19 cellular contexts compared by ENCODE assay signal in the genomic region with DNA sequence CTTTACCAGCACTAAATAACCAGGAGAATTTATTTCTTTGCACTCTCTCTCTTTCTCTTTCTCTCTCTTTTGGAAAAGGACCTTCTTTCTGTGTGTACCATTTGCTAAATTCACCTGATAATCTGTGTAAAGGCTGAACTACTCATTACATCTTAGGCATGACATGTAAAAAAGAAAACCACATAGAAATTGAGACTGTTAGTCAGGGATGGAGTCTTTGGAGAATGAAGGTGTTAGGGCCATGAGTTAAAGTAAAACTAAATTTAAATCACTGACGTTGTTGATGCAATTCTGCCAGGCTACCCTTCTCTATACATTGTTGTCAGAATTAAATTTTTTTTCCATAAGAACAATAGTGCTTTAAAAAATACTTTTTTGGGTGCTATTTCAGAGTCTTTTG.
DNase-seq lines count a peak whose midpoint lies in the region; ATAC-seq, FAIRE-seq and TF ChIP-seq lines count a peak whose summit lies in the region.
"Had no signal": no experiment of that assay in that cellular context is flagged by ENCODE, and none has a peak within 500 bp of the region (broad histone marks: within the 10 kb centered on the region; RNA-seq: fewer than 3 reads in every experiment).

No MANE protein-coding gene starts in this region.

- H3K27me3 Mint-ChIP-seq in activated CD8-positive, alpha-beta T cell treated with anti-CD3 and anti-CD28 coated beads for 36 hours = no peaks in the 10 kb centered on the region
- peaks cover 4% of the 10 kb centered on the region for H3K27me3 Mint-ChIP-seq in activated CD8-positive, alpha-beta T cell treated with anti-CD3 and anti-CD28 coated beads, Interleukin-2, amount 10 ng/mL, durations not matched to agents 7 days and 5 days (ENCODE audit: low read depth)
- no peaks in the 10 kb centered on the region for H3K27me3 Mint-ChIP-seq in activated naive CD8-positive, alpha-beta T cell treated with anti-CD3 and anti-CD28 coated beads, Interleukin-2, amount 50 U/mL, for 24 hours
- H3K27me3 Mint-ChIP-seq in activated naive CD8-positive, alpha-beta T cell treated with anti-CD3 and anti-CD28 coated beads for 36 hours = peaks cover 6% of the 10 kb centered on the region
- H3K27me3 Mint-ChIP-seq in stimulated activated naive CD8-positive, alpha-beta T cell treated with anti-CD3 and anti-CD28 coated beads, Interleukin-15, amount 100 ng/mL, for 72 hours = peaks cover 17% of the 10 kb centered on the region
- H3K27me3 Mint-ChIP-seq: CD4-positive, alpha-beta T cell; IgD-negative memory B cell had no signal

- H2AFZ ChIP-seq in GM12878 (ENCODE audit: control insufficient read depth, low read depth, low read length) = no peak overlapping the region

- H3K9me3 Mint-ChIP-seq in activated CD8-positive, alpha-beta T cell treated with anti-CD3 and anti-CD28 coated beads for 36 hours = no peaks in the 10 kb centered on the region
- H3K9me3 Mint-ChIP-seq in activated CD8-positive, alpha-beta T cell treated with anti-CD3 and anti-CD28 coated beads, Interleukin-2, amount 10 ng/mL, durations not matched to agents 7 days and 5 days (ENCODE audit: insufficient read depth) = no peaks in the 10 kb centered on the region
- H3K9me3 Mint-ChIP-seq in activated naive CD8-positive, alpha-beta T cell treated with anti-CD3 and anti-CD28 coated beads, Interleukin-2, amount 50 U/mL, for 24 hours = no peaks in the 10 kb centered on the region
- H3K9me3 Mint-ChIP-seq in activated naive CD8-positive, alpha-beta T cell treated with anti-CD3 and anti-CD28 coated beads for 36 hours = no peaks in the 10 kb centered on the region
- peaks cover 0 to 4% of the 10 kb centered on the region in 2 donors for H3K9me3 Mint-ChIP-seq in stimulated activated naive CD8-positive, alpha-beta T cell treated with anti-CD3 and anti-CD28 coated beads, Interleukin-15, amount 100 ng/mL, for 72 hours
- H3K9me3 Mint-ChIP-seq: CD4-positive, alpha-beta T cell; H9 had no signal

- POLR2A ChIA-PET in activated CD8-positive, alpha-beta T cell treated with anti-CD3 and anti-CD28 coated beads for 36 hours (lab: Charles Lee) = no interaction called here
- POLR2A ChIA-PET in activated CD8-positive, alpha-beta T cell treated with anti-CD3 and anti-CD28 coated beads, Interleukin-2, amount 10 ng/mL, durations not matched to agents 7 days and 5 days (lab: Charles Lee) = no interaction called here
- POLR2A ChIA-PET in GM12878 (lab: Charles Lee) = no interaction called here

- FAIRE-seq in GM12878 (lab: Jason Lieb, UNC) = no peak
- FAIRE-seq: D721Med, G401.6, GM12892, H1, HepG2 had no signal

- H3K36me3 ChIP-seq in GM12878 (ENCODE audit: control insufficient read depth in 2 of 2, insufficient read depth in 2 of 2, low read length in 1 of 2) (no peaks in the 10 kb centered on the region), WERI-Rb-1 (no peaks in the 10 kb centered on the region)
- H3K36me3 ChIP-seq: BE2C had no signal

- TF ChIP-seq POLR2A in GM12878 (IDR thresholded peaks at IDR 0.05; ENCODE audit: low read depth, low read length) = no peak

- no peaks in the 10 kb centered on the region for H3K36me3 Mint-ChIP-seq in activated CD8-positive, alpha-beta T cell treated with anti-CD3 and anti-CD28 coated beads for 36 hours (ENCODE audit: low read depth)
- H3K36me3 Mint-ChIP-seq in activated CD8-positive, alpha-beta T cell treated with anti-CD3 and anti-CD28 coated beads, Interleukin-2, amount 10 ng/mL, durations not matched to agents 7 days and 5 days (ENCODE audit: low read depth) = no peaks in the 10 kb centered on the region
- no peaks in the 10 kb centered on the region for H3K36me3 Mint-ChIP-seq in activated naive CD8-positive, alpha-beta T cell treated with anti-CD3 and anti-CD28 coated beads, Interleukin-2, amount 50 U/mL, for 24 hours (ENCODE audit: low read depth)
- H3K36me3 Mint-ChIP-seq in activated naive CD8-positive, alpha-beta T cell treated with anti-CD3 and anti-CD28 coated beads for 36 hours = no peaks in the 10 kb centered on the region
- H3K36me3 Mint-ChIP-seq: IgD-negative memory B cell had no signal

- H3K79me2 ChIP-seq in GM12878 (ENCODE audit: control insufficient read depth, insufficient read depth, low read length) = no peaks in the 10 kb centered on the region

- H3K27me3 ChIP-seq in GM12878 (replicated peaks in 1 of 2; ENCODE audit: control insufficient read depth in 2 of 2, insufficient read depth in 2 of 2, low read length in 1 of 2) (no peaks in the 10 kb centered on the region), WERI-Rb-1 (ENCODE audit: insufficient read depth, low read depth, severe bottlenecking) (no peaks in the 10 kb centered on the region)
- H3K27me3 ChIP-seq: BE2C had no signal

- H3K4me2 ChIP-seq in GM12878 (ENCODE audit: control insufficient read depth, insufficient read depth) = no peak overlapping the region

- no peak overlapping the region for H3K4me3 Mint-ChIP-seq in activated CD8-positive, alpha-beta T cell treated with anti-CD3 and anti-CD28 coated beads for 36 hours
- no peak overlapping the region for H3K4me3 Mint-ChIP-seq in activated CD8-positive, alpha-beta T cell treated with anti-CD3 and anti-CD28 coated beads, Interleukin-2, amount 10 ng/mL, durations not matched to agents 7 days and 5 days
- no peak overlapping the region for H3K4me3 Mint-ChIP-seq in activated naive CD8-positive, alpha-beta T cell treated with anti-CD3 and anti-CD28 coated beads, Interleukin-2, amount 50 U/mL, for 24 hours
- H3K4me3 Mint-ChIP-seq in activated naive CD8-positive, alpha-beta T cell treated with anti-CD3 and anti-CD28 coated beads for 36 hours = no peak overlapping the region
- H3K4me3 Mint-ChIP-seq in stimulated activated naive CD8-positive, alpha-beta T cell treated with anti-CD3 and anti-CD28 coated beads, Interleukin-15, amount 100 ng/mL, for 72 hours = no peak overlapping the region
- H3K4me3 Mint-ChIP-seq: CD4-positive, alpha-beta T cell; H9; IgD-negative memory B cell had no signal

- no peak for TF ChIP-seq CTCF in activated CD8-positive, alpha-beta T cell treated with anti-CD3 and anti-CD28 coated beads for 36 hours (IDR thresholded peaks at IDR 0.05)
- no peak for TF ChIP-seq CTCF in GM12878 (IDR thresholded peaks at IDR 0.05 in 2 of 3, conservative IDR thresholded peaks at IDR 0.05 in 1 of 3; ENCODE audit: control insufficient read depth in 2 of 3, extremely low read depth in 1 of 3, insufficient read depth in 1 of 3, low read depth in 3 of 3, low read length in 3 of 3)
- no peak for TF ChIP-seq CTCF in WERI-Rb-1 (IDR thresholded peaks at IDR 0.05; ENCODE audit: low read depth, low read length)

- no TSS peak for BruUV-seq in GM12878 (replicated peaks; lab: Mats Ljungman, UMichigan)

- intact Hi-C loops in activated CD8-positive, alpha-beta T cell treated with anti-CD3 and anti-CD28 coated beads for 36 hours (cut with micrococcal nuclease) = no loop called here
- intact Hi-C loops in GM12878 (cut with micrococcal nuclease; ENCODE audit: unreplicated experiment) = no loop called here

- H3K27ac ChIP-seq in GM12878 (ENCODE audit: control insufficient read depth, insufficient read depth) = no peak overlapping the region
- no peak overlapping the region for H3K27ac ChIP-seq in WERI-Rb-1
- H3K27ac ChIP-seq: C4-2B had no signal

- H3K4me1 ChIP-seq in GM12878 (ENCODE audit: control insufficient read depth, insufficient read depth, low read length) = no peaks in the 10 kb centered on the region
- H3K4me1 ChIP-seq: Caco-2 had no signal

- H3K4me3 ChIP-seq in GM12878 (no peak overlapping the region), WERI-Rb-1 (ENCODE audit: low read depth, low read length) (no peak overlapping the region)

- CTCF ChIA-PET in activated CD8-positive, alpha-beta T cell treated with anti-CD3 and anti-CD28 coated beads for 36 hours (lab: Charles Lee) = no interaction called here
- CTCF ChIA-PET in activated CD8-positive, alpha-beta T cell treated with anti-CD3 and anti-CD28 coated beads, Interleukin-2, amount 10 ng/mL, durations not matched to agents 7 days and 5 days (lab: Charles Lee) = no interaction called here
- CTCF ChIA-PET in GM12878 (lab: Yijun Ruan, JAX) = no interaction called here

- H3K9ac ChIP-seq in GM12878 (ENCODE audit: control insufficient read depth, insufficient read depth, low read length) = no peak overlapping the region

- no peak overlapping the region for H3K27ac Mint-ChIP-seq in activated CD8-positive, alpha-beta T cell treated with anti-CD3 and anti-CD28 coated beads for 36 hours
- H3K27ac Mint-ChIP-seq in activated CD8-positive, alpha-beta T cell treated with anti-CD3 and anti-CD28 coated beads, Interleukin-2, amount 10 ng/mL, durations not matched to agents 7 days and 5 days = no peak overlapping the region
- no peak overlapping the region for H3K27ac Mint-ChIP-seq in activated naive CD8-positive, alpha-beta T cell treated with anti-CD3 and anti-CD28 coated beads, Interleukin-2, amount 50 U/mL, for 24 hours
- H3K27ac Mint-ChIP-seq in activated naive CD8-positive, alpha-beta T cell treated with anti-CD3 and anti-CD28 coated beads for 36 hours = no peak overlapping the region
- H3K27ac Mint-ChIP-seq in stimulated activated naive CD8-positive, alpha-beta T cell treated with anti-CD3 and anti-CD28 coated beads, Interleukin-15, amount 100 ng/mL, for 72 hours = no peak overlapping the region
- H3K27ac Mint-ChIP-seq: CD4-positive, alpha-beta T cell; H9; IgD-negative memory B cell had no signal

- 0% methylated on average over 1 of the region's 1 CpG for WGBS in GM12878 (ENCODE audit: insufficient coverage, insufficient replicate concordance, low lambda C conversion rate, missing lambda C conversion rate)

- in situ Hi-C loops in GM12878 (cut with MboI) = no loop called here

- TF ChIP-seq RAD21 in GM12878 (IDR thresholded peaks at IDR 0.05; ENCODE audit: insufficient read depth, low read depth, low read length) = no peak

- no peak for DNase-seq in activated CD8-positive, alpha-beta T cell treated with anti-CD3 and anti-CD28 coated beads for 36 hours
- no peak for DNase-seq in activated CD8-positive, alpha-beta T cell treated with anti-CD3 and anti-CD28 coated beads, Interleukin-2, amount 10 ng/mL, durations not matched to agents 7 days and 5 days
- no peak for DNase-seq in activated naive CD8-positive, alpha-beta T cell treated with anti-CD3 and anti-CD28 coated beads, Interleukin-2, amount 50 U/mL, for 24 hours
- no peak for DNase-seq in activated naive CD8-positive, alpha-beta T cell treated with anti-CD3 and anti-CD28 coated beads for 36 hours
- no peak for DNase-seq in GM12878 (ENCODE audit: low read depth, low spot score)
- DNase-seq in stimulated activated naive CD8-positive, alpha-beta T cell treated with anti-CD3 and anti-CD28 coated beads, Interleukin-15, amount 100 ng/mL, for 72 hours = no peak
- DNase-seq in WERI-Rb-1 = no peak
- no peak for DNase-seq in SHP77 treated with DMSO at 0.1 percent for 48 hours (lab: John Stamatoyannopoulos, UW)
- DNase-seq: BE2C; Caco-2; CD4-positive, alpha-beta T cell; H9 had no signal

- no peak for TF ChIP-seq EP300 in GM12878 (IDR thresholded peaks at IDR 0.05; ENCODE audit: borderline replicate concordance in 1 of 2, control insufficient read depth in 1 of 2, low read depth in 2 of 2, low read length in 2 of 2)

- H3K4me1 Mint-ChIP-seq in activated CD8-positive, alpha-beta T cell treated with anti-CD3 and anti-CD28 coated beads for 36 hours (ENCODE audit: low read depth) = peaks cover 4% of the 10 kb centered on the region
- peaks cover 2% of the 10 kb centered on the region for H3K4me1 Mint-ChIP-seq in activated CD8-positive, alpha-beta T cell treated with anti-CD3 and anti-CD28 coated beads, Interleukin-2, amount 10 ng/mL, durations not matched to agents 7 days and 5 days (ENCODE audit: low read depth)
- peaks cover 14% of the 10 kb centered on the region for H3K4me1 Mint-ChIP-seq in activated naive CD8-positive, alpha-beta T cell treated with anti-CD3 and anti-CD28 coated beads, Interleukin-2, amount 50 U/mL, for 24 hours
- peaks cover 4% of the 10 kb centered on the region for H3K4me1 Mint-ChIP-seq in activated naive CD8-positive, alpha-beta T cell treated with anti-CD3 and anti-CD28 coated beads for 36 hours
- H3K4me1 Mint-ChIP-seq in stimulated activated naive CD8-positive, alpha-beta T cell treated with anti-CD3 and anti-CD28 coated beads, Interleukin-15, amount 100 ng/mL, for 72 hours = peaks cover 6% of the 10 kb centered on the region
- H3K4me1 Mint-ChIP-seq: H9, IgD-negative memory B cell had no signal

- RAD21 ChIA-PET in GM12878 (lab: Charles Lee; ENCODE audit: unreplicated experiment) = no interaction called here

- H4K20me1 ChIP-seq in GM12878 (ENCODE audit: control insufficient read depth, insufficient read depth) = no peaks in the 10 kb centered on the region

- SMC1A ChIA-PET in GM12878 (lab: Charles Lee; ENCODE audit: uncharacterized antibody, unreplicated experiment) = no interaction called here

- ATAC-seq in activated CD8-positive, alpha-beta T cell treated with anti-CD3 and anti-CD28 coated beads for 36 hours = peak; percentile 37
- ATAC-seq in activated CD8-positive, alpha-beta T cell treated with anti-CD3 and anti-CD28 coated beads, Interleukin-2, amount 10 ng/mL, durations not matched to agents 7 days and 5 days = no peak
- ATAC-seq in activated naive CD8-positive, alpha-beta T cell treated with anti-CD3 and anti-CD28 coated beads, Interleukin-2, amount 50 U/mL, for 24 hours = peak; percentile 57
- peak; percentile 48 for ATAC-seq in GM12878
- ATAC-seq in stimulated activated naive CD8-positive, alpha-beta T cell treated with anti-CD3 and anti-CD28 coated beads, Interleukin-15, amount 100 ng/mL, for 72 hours = peak; percentile 60
- ATAC-seq: HepG2 had no signal

- H3K9me3 ChIP-seq in GM12878 (replicated peaks; ENCODE audit: control insufficient read depth, insufficient read depth, low read length) (no peaks in the 10 kb centered on the region; the same call in 2 of the 3 replicates), WERI-Rb-1 (ENCODE audit: severe bottlenecking) (no peaks in the 10 kb centered on the region)
- H3K9me3 ChIP-seq: BE2C, Caco-2 had no signal
